ENCODE assay signal across 22 cellular contexts in the genomic region with DNA sequence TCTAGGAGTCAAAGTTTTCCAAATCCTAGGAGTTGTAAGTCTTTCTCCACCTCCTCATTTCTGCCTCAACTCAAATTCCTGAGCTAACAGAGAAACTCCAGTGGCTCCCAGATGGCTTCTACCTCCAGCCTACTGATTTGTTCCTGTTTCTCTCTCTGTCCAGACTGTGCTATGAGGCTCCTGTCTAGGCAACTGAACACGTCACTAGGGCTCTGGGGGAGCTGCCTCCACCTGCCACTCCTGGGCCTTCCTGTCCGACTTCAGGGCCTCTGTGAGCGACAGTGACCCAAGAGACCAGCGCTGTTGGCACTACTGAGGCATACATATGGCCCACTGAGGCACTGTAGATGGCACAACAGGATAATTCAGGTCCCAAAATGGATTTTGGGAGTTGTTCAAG.
"Had no signal": no experiment of that assay in that cellular context is flagged by ENCODE, and none has a peak within 500 bp of the region (broad histone marks: within the 10 kb centered on the region; RNA-seq: fewer than 3 reads in every experiment).

No MANE protein-coding gene starts in this region.

- H3K4me3 ChIP-seq: right lobe of liver, vagina had no signal

- H3K9me3 ChIP-seq: right lobe of liver, vagina had no signal

- H3K27ac ChIP-seq: foreskin keratinocyte, parathyroid adenoma, right lobe of liver, vagina had no signal

- H3K36me3 Mint-ChIP-seq: memory B cell; stimulated activated memory B cell treated with anti-CD40 and anti-IgM and Interleukin-4, amounts not matched to agents 10 μg/mL and 1 μg/mL and 100 μg/mL, for 72 hours; T-cell had no signal

- H3K27me3 Mint-ChIP-seq: activated B cell treated with CpG ODN at 0.5 μM for 24 hours, T-cell had no signal

- H3K9me3 Mint-ChIP-seq: activated B cell treated with CpG ODN at 0.5 μM for 24 hours; activated naive CD8-positive, alpha-beta T cell treated with anti-CD3 and anti-CD28 coated beads, Interleukin-2, amount 50 U/mL, for 24 hours; activated T-cell treated with anti-CD3 and anti-CD28 coated beads, Interleukin-2, amount 50 U/mL, for 4 hours; activated T-helper 2 cell treated with anti-CD3 and anti-CD28 coated beads, Interferon-gamma antibody, Interleukin-2, Interleukin-4, amounts not matched to agents 10 μg/mL and 5 μg/mL and 100 μg/mL, durations not matched to agents 14 hours and 24 hours and 36 hours; dendritic cell treated with granulocyte-macrophage colony-stimulating factor and Interleukin-4, amounts not matched to agents 40 ng/mL and 50 ng/mL, for 4 days; T-helper 2 cell treated with Interferon-gamma antibody and Interleukin-4, amounts not matched to agents 5 μg/mL and 100 μg/mL, for 36 hours had no signal

- H3K4me3 Mint-ChIP-seq: activated B cell treated with CpG ODN at 0.5 μM for 24 hours; activated naive CD4-positive, alpha-beta T cell treated with anti-CD3 and anti-CD28 coated beads for 36 hours; activated naive CD8-positive, alpha-beta T cell treated with anti-CD3 and anti-CD28 coated beads, Interleukin-2, amount 50 U/mL, for 24 hours; activated T-cell treated with anti-CD3 and anti-CD28 coated beads, Interleukin-2, amount 50 U/mL, for 4 hours; dendritic cell treated with granulocyte-macrophage colony-stimulating factor and Interleukin-4, amounts not matched to agents 40 ng/mL and 50 ng/mL, for 4 days; memory B cell; nephron; stimulated activated memory B cell treated with anti-CD40 and anti-IgM and Interleukin-4, amounts not matched to agents 10 μg/mL and 1 μg/mL and 100 μg/mL, for 72 hours; T-cell; T-helper 2 cell treated with Interferon-gamma antibody and Interleukin-4, amounts not matched to agents 5 μg/mL and 100 μg/mL, for 36 hours had no signal

- DNase-seq: activated B cell treated with CpG ODN at 0.5 μM for 24 hours; activated CD4-positive, alpha-beta T cell treated with anti-CD3 and anti-CD28 coated beads for 4 hours; activated CD8-positive, alpha-beta memory T cell treated with anti-CD3 and anti-CD28 coated beads, Interleukin-2, amount 50 U/mL, for 4 hours; activated naive CD4-positive, alpha-beta T cell treated with anti-CD3 and anti-CD28 coated beads for 36 hours; activated naive CD8-positive, alpha-beta T cell treated with anti-CD3 and anti-CD28 coated beads, Interleukin-2, amount 50 U/mL, for 24 hours; activated T-cell treated with anti-CD3 and anti-CD28 coated beads, Interleukin-2, amount 50 U/mL, for 4 hours; effector CD8-positive, alpha-beta T cell; foreskin keratinocyte; left ventricle myocardium superior; small intestine; stimulated activated CD4-positive, alpha-beta T cell treated with anti-CD3 and anti-CD28 coated beads, Interleukin-15, amount 100 ng/mL, for 24 hours; trophoblast cell had no signal

- ATAC-seq: activated naive CD8-positive, alpha-beta T cell treated with anti-CD3 and anti-CD28 coated beads, Interleukin-2, amount 50 U/mL, for 24 hours; activated T-cell treated with anti-CD3 and anti-CD28 coated beads, Interleukin-2, amount 50 U/mL, for 4 hours; foreskin keratinocyte; right lobe of liver; stimulated activated memory B cell treated with anti-CD40 and anti-IgM and Interleukin-4, amounts not matched to agents 10 μg/mL and 1 μg/mL and 100 μg/mL, for 72 hours; T-cell had no signal

- H3K4me1 ChIP-seq: foreskin keratinocyte, parathyroid adenoma, right lobe of liver, vagina had no signal

- H3K36me3 ChIP-seq: right lobe of liver, vagina had no signal

- H3K27ac Mint-ChIP-seq: activated B cell treated with CpG ODN at 0.5 μM for 24 hours; activated naive CD4-positive, alpha-beta T cell treated with anti-CD3 and anti-CD28 coated beads for 36 hours; activated naive CD8-positive, alpha-beta T cell treated with anti-CD3 and anti-CD28 coated beads, Interleukin-2, amount 50 U/mL, for 24 hours; activated T-helper 2 cell treated with anti-CD3 and anti-CD28 coated beads, Interferon-gamma antibody, Interleukin-2, Interleukin-4, amounts not matched to agents 10 μg/mL and 5 μg/mL and 100 μg/mL, durations not matched to agents 14 hours and 24 hours and 36 hours; dendritic cell treated with granulocyte-macrophage colony-stimulating factor and Interleukin-4, amounts not matched to agents 40 ng/mL and 50 ng/mL, for 4 days; memory B cell; nephron; stimulated activated memory B cell treated with anti-CD40 and anti-IgM and Interleukin-4, amounts not matched to agents 10 μg/mL and 1 μg/mL and 100 μg/mL, for 72 hours; T-cell; T-helper 2 cell treated with Interferon-gamma antibody and Interleukin-4, amounts not matched to agents 5 μg/mL and 100 μg/mL, for 36 hours had no signal

- H3K27me3 ChIP-seq: foreskin keratinocyte, right lobe of liver, vagina had no signal

- H3K4me1 Mint-ChIP-seq: activated B cell treated with CpG ODN at 0.5 μM for 24 hours; activated naive CD8-positive, alpha-beta T cell treated with anti-CD3 and anti-CD28 coated beads, Interleukin-2, amount 50 U/mL, for 24 hours; memory B cell; nephron; stimulated activated memory B cell treated with anti-CD40 and anti-IgM and Interleukin-4, amounts not matched to agents 10 μg/mL and 1 μg/mL and 100 μg/mL, for 72 hours; T-cell had no signal
